Comparison of ENCODE assay signal across 20 cellular contexts in genomic region chr4:184599492-184600135, GRCh38. TPM values are rescaled to one million over a fixed set of nuclear protein-coding genes. Genes with fewer than 3 reads are reported as not detected.
DNase-seq lines count a peak whose midpoint lies in the region; ATAC-seq and TF ChIP-seq lines count a peak whose summit lies in the region.
"Had no signal": no experiment of that assay in that cellular context is flagged by ENCODE, and none has a peak within 500 bp of the region (broad histone marks: within the 10 kb centered on the region; RNA-seq: fewer than 3 reads in every experiment).

No MANE protein-coding gene starts in this region.

- H3K4me3 ChIP-seq in AG04450 (ENCODE audit: low read depth, low read length) (no peak overlapping the region), astrocyte of the cerebellum (ENCODE audit: low read depth, low read length) (no peak overlapping the region)
- H3K4me3 ChIP-seq: BLaER1, tibial artery had no signal

- H3K27ac ChIP-seq in AG04450 (ENCODE audit: low read depth, low read length) = no peak overlapping the region
- H3K27ac ChIP-seq: BLaER1, tibial artery had no signal

- H3K4me3 Mint-ChIP-seq in progenitor cell of endocrine pancreas (ENCODE audit: low read depth) = no peak overlapping the region
- H3K4me3 Mint-ChIP-seq: activated CD4-positive, alpha-beta memory T cell treated with anti-CD3 and anti-CD28 coated beads, Interleukin-2, amount 10 ng/mL, durations not matched to agents 7 days and 5 days; central memory CD8-positive, alpha-beta T cell; memory B cell had no signal

- DNase-seq in AG04450 (ENCODE audit: low read depth, low spot score) (peak; percentile 38), HS-27A (ENCODE audit: low read depth) (peak; percentile 56), astrocyte of the cerebellum (ENCODE audit: low read depth) (peak; percentile 32), hepatic stellate cell (ENCODE audit: low spot score) (peak; percentile 45), progenitor cell of endocrine pancreas (ENCODE audit: low spot score, unreplicated experiment) (no peak), GM13976 (ENCODE audit: low spot score) (no peak)
- DNase-seq in central memory CD4-positive, alpha-beta T cell = no peak
- DNase-seq: activated CD4-positive, alpha-beta memory T cell treated with anti-CD3 and anti-CD28 coated beads, Interleukin-2, amount 10 ng/mL, durations not matched to agents 7 days and 5 days; activated effector memory CD4-positive, alpha-beta T cell treated with Interleukin-2 at 50 U/mL for 16 hours; DMS53; erythroblast; NCI-H2081 treated with DMSO at 0.1 percent for 48 hours; nucleus accumbens; SIG-M5; stimulated activated CD4-positive, alpha-beta T cell treated with anti-CD3 and anti-CD28 coated beads, Interleukin-15, amount 100 ng/mL, for 24 hours; tibial artery had no signal

- no peak for ATAC-seq in HG03442 (IDR thresholded peaks at IDR 0.05; ENCODE audit: unreplicated experiment)

- peaks cover 3% of the 10 kb centered on the region for H3K36me3 Mint-ChIP-seq in progenitor cell of endocrine pancreas (ENCODE audit: insufficient read depth)

- peaks cover 19% of the 10 kb centered on the region for H3K9me3 Mint-ChIP-seq in progenitor cell of endocrine pancreas (ENCODE audit: low read depth)

- in situ Hi-C loops in astrocyte of the cerebellum (cut with HindIII; ENCODE audit: low sequenced_read_pairs) (no loop called here), GM13976 (cut with MboI; ENCODE audit: low sequenced_read_pairs, unreplicated experiment) (no loop called here)

- CTCF ChIA-PET in AG04450 (lab: Charles Lee) = no interaction called here

- POLR2A ChIA-PET in AG04450 (lab: Yijun Ruan, JAX) = interaction anchor here (1.1 kb wide), 1 partner anchor 50 kb away, joined by 3 read pairs; the partner anchor contains the start of gene PRIMPOL

- no peak overlapping the region for H3K27ac Mint-ChIP-seq in progenitor cell of endocrine pancreas
- H3K27ac Mint-ChIP-seq: activated CD4-positive, alpha-beta memory T cell treated with anti-CD3 and anti-CD28 coated beads, Interleukin-2, amount 10 ng/mL, durations not matched to agents 7 days and 5 days; memory B cell had no signal

- no peaks in the 10 kb centered on the region for H3K27me3 ChIP-seq in AG04450 (ENCODE audit: control insufficient read depth, insufficient read depth, low read length)
- H3K27me3 ChIP-seq: tibial artery had no signal

- H3K4me1 Mint-ChIP-seq in progenitor cell of endocrine pancreas (ENCODE audit: low read depth) = peaks cover 15% of the 10 kb centered on the region
- H3K4me1 Mint-ChIP-seq: activated CD4-positive, alpha-beta memory T cell treated with anti-CD3 and anti-CD28 coated beads, Interleukin-2, amount 10 ng/mL, durations not matched to agents 7 days and 5 days; central memory CD8-positive, alpha-beta T cell; memory B cell had no signal

- peaks cover 2% of the 10 kb centered on the region; the same call in 1 of the 2 replicates for H3K9me3 ChIP-seq in AG04450 (ENCODE audit: control insufficient read depth, insufficient read depth, low read length)

- H3K27me3 Mint-ChIP-seq in progenitor cell of endocrine pancreas = no peaks in the 10 kb centered on the region

- TF ChIP-seq CTCF in AG04450 (IDR thresholded peaks at IDR 0.05; ENCODE audit: low read depth, low read length) = no peak
- TF ChIP-seq CTCF in astrocyte of the cerebellum (IDR thresholded peaks at IDR 0.05; ENCODE audit: low read depth, low read length, missing control alignments) = no peak
- TF ChIP-seq CTCF in progenitor cell of endocrine pancreas (IDR thresholded peaks at IDR 0.05; ENCODE audit: unreplicated experiment) = no peak
- no peak for TF ChIP-seq CTCF in GM13976 (IDR thresholded peaks at IDR 0.05; ENCODE audit: borderline replicate concordance, control extremely low read depth, extremely low read depth, insufficient read depth, missing control alignments)

RNA-seq across cellular contexts. Expression of gene CASP3, which starts 49.6 kb away (rescaled TPM):
- polyA plus RNA-seq in AG04450 (2011; rRNA removed) = 38.9 and 51.8 TPM in 2 replicates
- polyA minus RNA-seq in AG04450 (2011; rRNA and poly(A)+ RNA removed) = 18.6 and 20.5 TPM in 2 replicates
- 29.6 and 33.9 TPM in 2 replicates for total RNA-seq in progenitor cell of endocrine pancreas

RNA-seq across cellular contexts. Expression of gene PRIMPOL, which starts 49.9 kb away (rescaled TPM):
- 6.6 and 12.2 TPM in 2 replicates for polyA plus RNA-seq in AG04450 (2011; rRNA removed)
- polyA minus RNA-seq in AG04450 (2011; rRNA and poly(A)+ RNA removed) = 3.2 and 3.6 TPM in 2 replicates
- total RNA-seq in progenitor cell of endocrine pancreas = 17.4 and 19.0 TPM in 2 replicates

Comparison
In these comparisons a context has a peak if more than half of its experiments do, and no peak if none do; other contexts are left out.
1. DNase-seq: peak in AG04450 (single experiment), HS-27A (single experiment), astrocyte of the cerebellum (single experiment) and hepatic stellate cell (single experiment); none in progenitor cell of endocrine pancreas (single experiment), GM13976 (single experiment) and central memory CD4-positive, alpha-beta T cell (single experiment).